22 cellular contexts compared by ENCODE assay signal in the genomic region with DNA sequence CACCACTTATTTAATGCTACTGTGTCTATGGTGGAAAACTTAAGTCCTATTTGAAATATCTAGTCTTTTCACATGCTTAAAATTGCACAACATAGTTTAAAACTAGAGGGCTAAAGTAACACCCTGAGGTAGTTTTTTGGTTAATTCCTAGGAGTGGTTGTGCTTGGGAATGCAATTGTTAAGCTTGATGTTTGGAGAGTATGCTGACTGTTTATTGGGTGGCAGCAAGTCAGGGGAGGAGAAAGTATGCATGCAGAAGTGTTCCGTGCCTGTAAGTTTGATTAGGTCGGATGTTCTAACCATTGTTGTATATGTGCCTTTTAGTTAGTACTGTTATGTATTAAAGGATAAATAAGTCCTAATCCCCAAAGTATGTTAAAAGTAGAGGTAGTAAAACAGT. TPM values are rescaled to one million over a fixed set of nuclear protein-coding genes. Genes with fewer than 3 reads are reported as not detected.
DNase-seq lines count a peak whose midpoint lies in the region; ATAC-seq, FAIRE-seq and TF ChIP-seq lines count a peak whose summit lies in the region.
"Had no signal": no experiment of that assay in that cellular context is flagged by ENCODE, and none has a peak within 500 bp of the region (broad histone marks: within the 10 kb centered on the region; RNA-seq: fewer than 3 reads in every experiment).

No MANE protein-coding gene starts in this region.

- H3K36me3 ChIP-seq in Loucy (ENCODE audit: insufficient read depth, low read length) (no peaks in the 10 kb centered on the region), H1 (ENCODE audit: control insufficient read depth in 2 of 4, insufficient read depth in 4 of 4, low read length in 3 of 4) (no peaks in the 10 kb centered on the region), A673 (ENCODE audit: insufficient read depth, low read length, poor library complexity, severe bottlenecking) (no peaks in the 10 kb centered on the region)
- H3K36me3 ChIP-seq: HAP-1 had no signal

- 88% methylated on average over 2 of the region's 2 CpGs; no CpG with 5 or more reads in 1 of the 2 experiments for WGBS in H1 (ENCODE audit: extremely low coverage in 1 of 2, insufficient coverage in 1 of 2, insufficient read length in 1 of 2, insufficient replicate concordance in 2 of 2, low coverage in 1 of 2, low lambda C conversion rate in 2 of 2, missing lambda C conversion rate in 1 of 2), 2 experiments

- TF ChIP-seq RAD21 in H1 (IDR thresholded peaks at IDR 0.05 in 1 of 2, conservative IDR thresholded peaks at IDR 0.05 in 1 of 2; ENCODE audit: low read depth in 2 of 2, low read length in 2 of 2), result no peak

- H3K4me1 ChIP-seq in Loucy (ENCODE audit: insufficient read depth, low read length, poor library complexity, severe bottlenecking) (no peaks in the 10 kb centered on the region), H1 (replicated peaks in 1 of 4; ENCODE audit: control insufficient read depth in 3 of 4, insufficient read depth in 4 of 4, low read length in 3 of 4) (no peaks in the 10 kb centered on the region), A673 (ENCODE audit: insufficient read depth, low read length, poor library complexity, severe bottlenecking) (no peaks in the 10 kb centered on the region)
- H3K4me1 ChIP-seq: HAP-1 had no signal

- no peaks in the 10 kb centered on the region for H3K9me3 ChIP-seq in Loucy (ENCODE audit: insufficient read depth, low read depth, low read length)
- no peaks in the 10 kb centered on the region for H3K9me3 ChIP-seq in H1 (ENCODE audit: insufficient read depth in 2 of 2, low read depth in 1 of 2, low read length in 1 of 2)
- H3K9me3 ChIP-seq in A673 (ENCODE audit: low read depth, low read length, poor library complexity, severe bottlenecking), result no peaks in the 10 kb centered on the region
- H3K9me3 ChIP-seq: A549, HAP-1 had no signal

- H2BK15ac ChIP-seq in H1 (ENCODE audit: low read length), result no peak overlapping the region

- no peak overlapping the region for H3K4ac ChIP-seq in H1 (replicated peaks; ENCODE audit: insufficient read length, low read depth, low read length)

- H3K9ac ChIP-seq in Loucy (ENCODE audit: low read depth, low read length, poor library complexity, severe bottlenecking) (no peak overlapping the region), H1 (replicated peaks in 1 of 4; ENCODE audit: extremely low read depth in 1 of 4, low read depth in 3 of 4, low read length in 3 of 4) (no peak overlapping the region)
- H3K9ac ChIP-seq: GM23248 had no signal

- H2AFZ ChIP-seq in Loucy (ENCODE audit: low read length), result peak overlapping the region; percentile 33; the same call in 1 of the 2 replicates
- H2AFZ ChIP-seq in H1 (ENCODE audit: low read length), result no peak overlapping the region
- H2AFZ ChIP-seq: GM23248 had no signal

- H4K20me1 ChIP-seq in Loucy (ENCODE audit: insufficient read depth, low read length, poor library complexity, severe bottlenecking), result no peaks in the 10 kb centered on the region
- H4K20me1 ChIP-seq in H1 (replicated peaks in 1 of 2; ENCODE audit: control insufficient read depth in 1 of 2, insufficient read depth in 2 of 2, low read length in 2 of 2), result no peaks in the 10 kb centered on the region

- no peaks in the 10 kb centered on the region for H3F3A ChIP-seq in Loucy (ENCODE audit: low read depth)

- no peak overlapping the region for H4K91ac ChIP-seq in H1 (replicated peaks; ENCODE audit: insufficient read length, low read length)

- no peak overlapping the region for H3K23ac ChIP-seq in H1 (ENCODE audit: insufficient read length)

- H2BK5ac ChIP-seq in H1 (ENCODE audit: low read depth, low read length), result no peak overlapping the region

- no peak for TF ChIP-seq EP300 in H1 (IDR thresholded peaks at IDR 0.05; ENCODE audit: borderline replicate concordance in 1 of 2, low read depth in 2 of 2, low read length in 2 of 2)

- H4K8ac ChIP-seq in H1 (ENCODE audit: extremely low read depth, insufficient read depth, low read length), result no peak overlapping the region

- no TSS peak for BruUV-seq in A673 (replicated peaks; lab: Mats Ljungman, UMichigan)

- peak; percentile 39 for FAIRE-seq in H1 (lab: Jason Lieb, UNC)
- FAIRE-seq: A549, GM12892, H54 had no signal

- DNase-seq in H1 (ENCODE audit: low read depth in 1 of 2, low spot score in 2 of 2), result no peak
- no peak for DNase-seq in left colon
- peak; percentile 63 for DNase-seq in renal cortical epithelial cell (ENCODE audit: low read depth)
- no peak for DNase-seq in NCI-H2107 (lab: John Stamatoyannopoulos, UW)
- no peak for DNase-seq in NCI-H524 treated with DMSO at 0.1 percent for 48 hours (lab: John Stamatoyannopoulos, UW)
- DNase-seq in GF-D8 (lab: John Stamatoyannopoulos, UW), result no peak
- no peak for DNase-seq in A673 (ENCODE audit: low spot score)
- DNase-seq: 8988T; C1 segment of cervical spinal cord; Calu3; CD4-positive, alpha-beta memory T cell; COR-L47; DMS53; DMS79 treated with DMSO at 0.1 percent for 48 hours; GM23248; HFFc6 had no signal

- no peaks in the 10 kb centered on the region for H3K23me2 ChIP-seq in H1 (ENCODE audit: low read depth, low read length)

- no peak overlapping the region for H2BK12ac ChIP-seq in H1 (ENCODE audit: low read depth, low read length)

- H3K56ac ChIP-seq in H1 (replicated peaks; ENCODE audit: insufficient read length, low read depth, low read length), result no peak overlapping the region

- H4K5ac ChIP-seq in H1 (ENCODE audit: insufficient read length, low read depth, low read length), result no peak overlapping the region

- POLR2A ChIA-PET in H1 (lab: Charles Lee; ENCODE audit: partially characterized antibody) (no interaction called here), A673 (lab: Charles Lee; ENCODE audit: low non-redundant PET) (no interaction called here)

- H3K27ac ChIP-seq in H1 (ENCODE audit: low read depth, low read length) (no peak overlapping the region), A673 (ENCODE audit: low read depth, low read length, poor library complexity, severe bottlenecking) (no peak overlapping the region)
- H3K27ac ChIP-seq: A549, GM23248 had no signal

- no peak for TF ChIP-seq POLR2A in H1 (IDR thresholded peaks at IDR 0.05; ENCODE audit: control extremely low read depth in 1 of 2, low read depth in 2 of 2, low read length in 2 of 2)

- H3K27me3 ChIP-seq in Loucy (ENCODE audit: insufficient read depth, low read length, poor library complexity, severe bottlenecking) (no peaks in the 10 kb centered on the region), H1 (replicated peaks in 1 of 4; ENCODE audit: control insufficient read depth in 3 of 4, extremely low read depth in 1 of 4, insufficient read depth in 3 of 4, low read length in 3 of 4) (no peaks in the 10 kb centered on the region), A673 (replicated peaks; ENCODE audit: insufficient read depth, low read depth, low read length, poor library complexity) (no peaks in the 10 kb centered on the region)

- H3K14ac ChIP-seq in H1 (ENCODE audit: insufficient read length), result no peak overlapping the region

- intact Hi-C loops in left colon (cut with DNase I, micrococcal nuclease) (no loop called here), A673 (cut with micrococcal nuclease; ENCODE audit: unreplicated experiment) (no loop called here)

- TF ChIP-seq CTCF in Loucy (conservative IDR thresholded peaks at IDR 0.05; ENCODE audit: low read length), result no peak
- TF ChIP-seq CTCF in H1 (IDR thresholded peaks at IDR 0.05; ENCODE audit: control extremely low read depth in 1 of 3, insufficient read depth in 1 of 3, low read depth in 1 of 3, low read length in 3 of 3), result no peak
- TF ChIP-seq CTCF in A673 (conservative IDR thresholded peaks at IDR 0.05; ENCODE audit: low read depth, low read length), result no peak

- ATAC-seq in left colon, result peak; percentile 54
- ATAC-seq: A549 had no signal

- no peaks in the 10 kb centered on the region for H3K9me2 ChIP-seq in Loucy (replicated peaks; ENCODE audit: low read depth, low read length)

- no peaks in the 10 kb centered on the region for H3K79me2 ChIP-seq in Loucy (ENCODE audit: insufficient read depth, low read length)
- H3K79me2 ChIP-seq in H1 (ENCODE audit: control insufficient read depth in 1 of 2, insufficient read depth in 2 of 2, low read length in 2 of 2), result no peaks in the 10 kb centered on the region

- H3K79me1 ChIP-seq in H1 (ENCODE audit: low read depth, low read length), result no peaks in the 10 kb centered on the region

- H3K4me2 ChIP-seq in Loucy (ENCODE audit: low read depth, low read length, poor library complexity, severe bottlenecking), result no peak overlapping the region
- no peak overlapping the region for H3K4me2 ChIP-seq in H1 (ENCODE audit: insufficient read depth in 1 of 2, low read depth in 2 of 2, low read length in 2 of 2)
- H3K4me2 ChIP-seq: A549 had no signal

- H2AK5ac ChIP-seq in H1 (ENCODE audit: low read depth, low read length), result no peak overlapping the region

- no peak overlapping the region for H2BK20ac ChIP-seq in H1 (ENCODE audit: low read length)

- no peak overlapping the region for H3K18ac ChIP-seq in H1 (ENCODE audit: extremely low read depth, low read length)

- H3K4me3 ChIP-seq in Loucy (ENCODE audit: low read length, poor library complexity, severe bottlenecking), result no peak overlapping the region
- no peak overlapping the region for H3K4me3 ChIP-seq in H1 (ENCODE audit: extremely low read depth in 1 of 4, insufficient read depth in 2 of 4, low read depth in 3 of 4, low read length in 4 of 4)
- H3K4me3 ChIP-seq in A673 (ENCODE audit: low read depth, low read length, poor library complexity, severe bottlenecking), result no peak overlapping the region
- H3K4me3 ChIP-seq: A549, GM23248, HAP-1 had no signal

- no peak overlapping the region for H2BK120ac ChIP-seq in H1 (replicated peaks; ENCODE audit: low read depth, low read length)

- CTCF ChIA-PET in H1 (lab: Charles Lee; ENCODE audit: partially characterized antibody), result no interaction called here
- CTCF ChIA-PET in A673 (lab: Charles Lee), result no interaction called here

RNA-seq across cellular contexts. Expression of a gene that starts 40.5 kb away (rescaled TPM):
- not detected in 2 replicates for total RNA-seq in H1 (2021; fragmentation: NEBNext Ultra II Directional; extraction: Animal tissue kit (Norgen Biotek cat#: 25700))
- polyA plus RNA-seq in H1 (2011; rRNA removed), result not detected in 2 replicates
- not detected for polyA plus RNA-seq in H1 (2011; cell fraction: cytosol; rRNA removed)
- not detected for polyA plus RNA-seq in H1 (2011; cell fraction: nucleus; rRNA removed)
- not detected in 4 replicates for polyA plus RNA-seq in H1 (2012, experiment 1 of 2)
- not detected for polyA plus RNA-seq in H1 (2012, experiment 2 of 2)
- 0.16 TPM for polyA plus RNA-seq in H1 (2013, experiment 1 of 2)
- not detected for polyA plus RNA-seq in H1 (2013, experiment 2 of 2)
- not detected in 2 replicates for polyA minus RNA-seq in H1 (2011; rRNA and poly(A)+ RNA removed)
- polyA minus RNA-seq in H1 (2011; cell fraction: cytosol; rRNA and poly(A)+ RNA removed), result not detected
- not detected for polyA minus RNA-seq in H1 (2011; cell fraction: nucleus; rRNA and poly(A)+ RNA removed)
- total RNA-seq in left colon (1 to 10 TPM; 1.8 to 1.9 TPM), renal cortical epithelial cell (110 and 1,468 TPM in 2 replicates), A673 (2021) (2.5 and 2.7 TPM in 2 replicates)
- total RNA-seq: G401 had no signal

RNA-seq across cellular contexts. Expression of a gene that starts 55.6 kb away (rescaled TPM):
- total RNA-seq in H1 (2021; fragmentation: NEBNext Ultra II Directional; extraction: Animal tissue kit (Norgen Biotek cat#: 25700)), result 7.6 and 8.0 TPM in 2 replicates
- polyA plus RNA-seq in H1 (2011; rRNA removed), result 6.3 and 10.2 TPM in 2 replicates
- polyA plus RNA-seq in H1 (2011; cell fraction: cytosol; rRNA removed), result 7.0 TPM
- polyA plus RNA-seq in H1 (2011; cell fraction: nucleus; rRNA removed), result 6.0 TPM
- 6.8 to 10.4 TPM (median 8.2 TPM) in 4 replicates for polyA plus RNA-seq in H1 (2012, experiment 1 of 2)
- polyA plus RNA-seq in H1 (2012, experiment 2 of 2), result 2.3 TPM
- 6.9 TPM for polyA plus RNA-seq in H1 (2013, experiment 1 of 2)
- 7.8 TPM for polyA plus RNA-seq in H1 (2013, experiment 2 of 2)
- polyA minus RNA-seq in H1 (2011; rRNA and poly(A)+ RNA removed), result 0.50 and 0.56 TPM in 2 replicates
- polyA minus RNA-seq in H1 (2011; cell fraction: cytosol; rRNA and poly(A)+ RNA removed), result 1.8 TPM
- polyA minus RNA-seq in H1 (2011; cell fraction: nucleus; rRNA and poly(A)+ RNA removed), result 2.3 TPM
- total RNA-seq in left colon (under 1 TPM in 1 of 2 donors, not detected in 1; 0.55 TPM), renal cortical epithelial cell (139 and 159 TPM in 2 replicates), A673 (2021) (0.28 and 0.56 TPM in 2 replicates)
- total RNA-seq: CD4-positive, alpha-beta memory T cell; G401 had no signal
- polyA plus RNA-seq: CD4-positive, alpha-beta memory T cell had no signal

Comparison
In these comparisons a context has a peak if more than half of its experiments do, and no peak if none do; other contexts are left out.
1. RNA of a gene that starts 40.5 kb away (total RNA-seq): 110 to 1,468 TPM in renal cortical epithelial cell; 2.5 to 2.7 TPM in A673, 1.8 to 1.9 TPM in left colon and not detected in H1; every median in the first group is over 10 times any median in the second.
2. RNA of a gene that starts 55.6 kb away (total RNA-seq): 139 to 159 TPM in renal cortical epithelial cell; 7.6 to 8.0 TPM in H1, 0.28 to 0.56 TPM in A673 and 0.55 TPM in left colon; every median in the first group is over 10 times any median in the second.